ENCODE assay signal across 10 cellular contexts in genomic region chr12:131046813-131047788, GRCh38.
DNase-seq lines count a peak whose midpoint lies in the region; ATAC-seq and TF ChIP-seq lines count a peak whose summit lies in the region.
"Had no signal": no experiment of that assay in that cellular context is flagged by ENCODE, and none has a peak within 500 bp of the region (broad histone marks: within the 10 kb centered on the region; RNA-seq: fewer than 3 reads in every experiment).

No MANE protein-coding gene starts in this region.

- peak; percentile 18 for DNase-seq in DMS 273 (lab: John Stamatoyannopoulos, UW; ENCODE audit: unreplicated experiment)
- DNase-seq in DMS 273 treated with DMSO at 0.1 percent for 48 hours (lab: John Stamatoyannopoulos, UW) = no peak
- DNase-seq in NOMO-1 treated with DMSO at 0.1 percent for 48 hours (lab: John Stamatoyannopoulos, UW; ENCODE audit: unreplicated experiment) = peak; percentile 4
- peak; percentile 8 to 22 for DNase-seq in erythroblast (lab: John Stamatoyannopoulos, UW)
- DNase-seq in sigmoid colon = peak; percentile 66
- DNase-seq in SK-N-SH = no peak
- no peak for DNase-seq in ascending aorta (ENCODE audit: low spot score in 2 of 2)
- DNase-seq: NCI-H146 had no signal

- H2AFZ ChIP-seq in SK-N-SH (ENCODE audit: low read depth) = no peak overlapping the region

- no peaks in the 10 kb centered on the region for H3K9me2 ChIP-seq in SK-N-SH

- TF ChIP-seq CTCF in sigmoid colon (IDR thresholded peaks at IDR 0.05) = no peak
- TF ChIP-seq CTCF in SK-N-SH (IDR thresholded peaks at IDR 0.05) = no peak
- TF ChIP-seq CTCF in ascending aorta (IDR thresholded peaks at IDR 0.05) = no peak

- H3K27ac ChIP-seq in sigmoid colon = peak overlapping the region in 1 of 4 donors; percentile 32
- H3K27ac ChIP-seq in SK-N-SH (ENCODE audit: low read depth in 2 of 2, low read length in 1 of 2) = no peak overlapping the region
- no peak overlapping the region for H3K27ac ChIP-seq in ascending aorta
- H3K27ac ChIP-seq: 22Rv1 had no signal

- TF ChIP-seq RAD21 in SK-N-SH (IDR thresholded peaks at IDR 0.05; ENCODE audit: low read length) = no peak

- intact Hi-C loops in sigmoid colon (cut with DNase I) = no loop called here
- intact Hi-C loops in ascending aorta (cut with DNase I) = no loop called here

- POLR2A ChIA-PET in SK-N-SH (lab: Yijun Ruan, JAX) = no interaction called here

- no peaks in the 10 kb centered on the region for H3K79me2 ChIP-seq in SK-N-SH (ENCODE audit: insufficient read depth)

- H3K4me3 ChIP-seq in sigmoid colon (no peak overlapping the region), SK-N-SH (ENCODE audit: low read depth in 2 of 2, low read length in 1 of 2) (no peak overlapping the region), ascending aorta (no peak overlapping the region)

- CTCF ChIA-PET in SK-N-SH (lab: Yijun Ruan, JAX) = interaction anchor here (1.0 to 1.7 kb wide), 2 partner anchors 39 to 85 kb away, joined by 3 to 4 read pairs; no protein-coding TSS in a partner anchor

- H3K36me3 ChIP-seq in sigmoid colon (no peaks in the 10 kb centered on the region), SK-N-SH (replicated peaks in 1 of 2; ENCODE audit: control insufficient read depth in 1 of 2, insufficient read depth in 2 of 2, low read length in 1 of 2) (no peaks in the 10 kb centered on the region), ascending aorta (no peaks in the 10 kb centered on the region)

- TF ChIP-seq EP300 in sigmoid colon (IDR thresholded peaks at IDR 0.05) (no peak), SK-N-SH (IDR thresholded peaks at IDR 0.05; ENCODE audit: borderline replicate concordance in 1 of 2, low read depth in 1 of 2, low read length in 1 of 2) (no peak)

- ATAC-seq in HG02763 (IDR thresholded peaks at IDR 0.05; ENCODE audit: unreplicated experiment) = no peak

- WGBS in sigmoid colon, 2 donors = 60 to 65% methylated on average over 19 of the region's 19 CpGs
- 38% methylated on average over 15 of the region's 19 CpGs for WGBS in SK-N-SH (ENCODE audit: low lambda C conversion rate)

- H3K9me3 ChIP-seq in sigmoid colon = no peaks in the 10 kb centered on the region
- H3K9me3 ChIP-seq in SK-N-SH = no peaks in the 10 kb centered on the region
- H3K9me3 ChIP-seq in ascending aorta = no peaks in the 10 kb centered on the region

- H3F3A ChIP-seq in SK-N-SH (replicated peaks; ENCODE audit: insufficient read depth) = no peaks in the 10 kb centered on the region

- no peak overlapping the region for H3K9ac ChIP-seq in SK-N-SH

- H3K4me2 ChIP-seq in SK-N-SH = no peak overlapping the region

- H3K4me1 ChIP-seq in sigmoid colon = no peaks in the 10 kb centered on the region
- H3K4me1 ChIP-seq in SK-N-SH (ENCODE audit: control insufficient read depth in 1 of 2, insufficient read depth in 2 of 2, low read depth in 1 of 2, low read length in 1 of 2) = peaks cover 0 to 24% of the 10 kb centered on the region in 2 experiments; a peak in 1 of 4 replicates
- no peaks in the 10 kb centered on the region for H3K4me1 ChIP-seq in ascending aorta

- H4K20me1 ChIP-seq in SK-N-SH (ENCODE audit: insufficient read depth) = no peaks in the 10 kb centered on the region

- no peaks in the 10 kb centered on the region for H3K27me3 ChIP-seq in sigmoid colon
- no peaks in the 10 kb centered on the region for H3K27me3 ChIP-seq in SK-N-SH (ENCODE audit: insufficient read depth)
- no peaks in the 10 kb centered on the region for H3K27me3 ChIP-seq in ascending aorta

- TF ChIP-seq POLR2A in erythroblast (IDR thresholded peaks at IDR 0.05; ENCODE audit: low read length) (no peak), sigmoid colon (IDR thresholded peaks at IDR 0.05) (no peak)

TF ChIP-seq in SK-N-SH, 30 proteins besides CTCF, POLR2A, EP300 and RAD21:
- TF ChIP-seq NFIC (IDR thresholded peaks at IDR 0.05; ENCODE audit: borderline replicate concordance) = no peak
- TF ChIP-seq ELF1 (IDR thresholded peaks at IDR 0.05) = no peak
- no peak for TF ChIP-seq SMC3 (IDR thresholded peaks at IDR 0.05; ENCODE audit: low read depth, low read length)
- TF ChIP-seq FOXJ3 (CRISPR knock-in tag; IDR thresholded peaks at IDR 0.05) = no peak
- no peak for TF ChIP-seq RCOR1 (IDR thresholded peaks at IDR 0.05; ENCODE audit: low read length)
- no peak for TF ChIP-seq RFX5 (IDR thresholded peaks at IDR 0.05; ENCODE audit: low read length)
- no peak for TF ChIP-seq GABPA (IDR thresholded peaks at IDR 0.05; ENCODE audit: low read depth)
- TF ChIP-seq MXI1 (IDR thresholded peaks at IDR 0.05; ENCODE audit: low read depth, low read length) = no peak
- TF ChIP-seq, protein P1, sequence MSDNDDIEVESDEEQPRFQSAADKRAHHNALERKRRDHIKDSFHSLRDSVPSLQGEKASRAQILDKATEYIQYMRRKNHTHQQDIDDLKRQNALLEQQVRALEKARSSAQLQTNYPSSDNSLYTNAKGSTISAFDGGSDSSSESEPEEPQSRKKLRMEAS (IDR thresholded peaks at IDR 0.05; ENCODE audit: low read depth) = no peak
- TF ChIP-seq EZH2phosphoT487 (IDR thresholded peaks at IDR 0.05; ENCODE audit: borderline replicate concordance, low read depth) = no peak

Comparison
In these comparisons a context has a peak if more than half of its experiments do, and no peak if none do; other contexts are left out.
1. DNase-seq: peak in DMS 273 (single experiment), NOMO-1 treated with DMSO at 0.1 percent for 48 hours (single experiment), erythroblast (2 of 2) and sigmoid colon (single experiment); none in DMS 273 treated with DMSO at 0.1 percent for 48 hours (single experiment), SK-N-SH (single experiment) and ascending aorta (0 of 2).